In genomic region chr6:148791372-148791771, GRCh38 we compare ENCODE assay signal across 37 cellular contexts. TPM values are rescaled to one million over a fixed set of nuclear protein-coding genes. Genes with fewer than 3 reads are reported as not detected.
"Had no signal": no experiment of that assay in that cellular context is flagged by ENCODE, and none has a peak within 500 bp of the region (broad histone marks: within the 10 kb centered on the region; RNA-seq: fewer than 3 reads in every experiment).

No MANE protein-coding gene starts in this region.

- H3K4me1 ChIP-seq: adrenal gland, body of pancreas, gastrocnemius medialis, pancreas, prostate gland, transverse colon had no signal

- H3K9me3 Mint-ChIP-seq: activated naive CD4-positive, alpha-beta T cell treated with anti-CD3 and anti-CD28 coated beads for 36 hours had no signal

- H3K36me3 ChIP-seq: adrenal gland, gastrocnemius medialis, pancreas, prostate gland, sigmoid colon, transverse colon had no signal

- H3K4me1 Mint-ChIP-seq: activated CD4-positive, alpha-beta T cell treated with anti-CD3 and anti-CD28 coated beads, Interleukin-2, amount 10 ng/mL, durations not matched to agents 24 days and 14 days; activated naive CD8-positive, alpha-beta T cell treated with anti-CD3 and anti-CD28 coated beads for 36 hours; naive thymus-derived CD4-positive, alpha-beta T cell had no signal

- DNase-seq: activated CD4-positive, alpha-beta memory T cell treated with anti-CD3 and anti-CD28 coated beads for 36 hours; activated CD4-positive, alpha-beta T cell treated with anti-CD3 and anti-CD28 coated beads, Interleukin-2, amount 10 ng/mL, durations not matched to agents 24 days and 14 days; activated CD4-positive, CD25-positive, alpha-beta regulatory T cell treated with anti-CD3 and anti-CD28 coated beads, Interleukin-2, amount 50 U/mL, for 72 hours; activated CD8-positive, alpha-beta memory T cell treated with anti-CD3 and anti-CD28 coated beads, Interleukin-2, amount 50 U/mL, for 4 hours; activated effector memory CD4-positive, alpha-beta T cell treated with anti-CD3 and anti-CD28 coated beads, Interleukin-2, amount 50 U/mL, for 16 hours; activated naive CD4-positive, alpha-beta T cell treated with anti-CD3 and anti-CD28 coated beads for 36 hours; activated naive CD8-positive, alpha-beta T cell treated with anti-CD3 and anti-CD28 coated beads for 36 hours; activated T-cell treated with anti-CD3 and anti-CD28 coated beads, Interleukin-2, amount 50 U/mL, for 1 hour; adrenal gland; aorta; body of pancreas; dermis blood vessel endothelial cell; effector CD4-positive, alpha-beta T cell; gastrocnemius medialis; glutamatergic neuron; islet precursor cell; left colon; mammary epithelial cell; midbrain; naive thymus-derived CD4-positive, alpha-beta T cell; nucleus accumbens; pancreas; sigmoid colon; small intestine; stimulated activated CD4-positive, alpha-beta T cell treated with anti-CD3 and anti-CD28 coated beads, Interleukin-1b, Interleukin-23, amount 100 ng/mL, for 48 hours; stimulated activated CD4-positive, alpha-beta T cell treated with anti-CD3 and anti-CD28 coated beads, Interleukin-4, amount 100 ng/mL, for 4 hours; stimulated activated naive CD4-positive, alpha-beta T cell treated with Interleukin-2 at 50 U/mL for 16 hours; T-helper 9 cell; transverse colon had no signal

- H3K27ac ChIP-seq: adrenal gland, body of pancreas, gastrocnemius medialis, hepatocyte, pancreas, prostate gland, sigmoid colon, transverse colon, VCaP had no signal

- FAIRE-seq: colon, endometrium, pancreas, small intestine, TTC549 had no signal

- H3K36me3 Mint-ChIP-seq: naive thymus-derived CD4-positive, alpha-beta T cell had no signal

- H3K4me3 ChIP-seq: adrenal gland, body of pancreas, gastrocnemius medialis, hepatocyte, pancreas, prostate gland, sigmoid colon, transverse colon had no signal

- H3K27me3 Mint-ChIP-seq: activated CD4-positive, alpha-beta memory T cell treated with anti-CD3 and anti-CD28 coated beads for 36 hours had no signal

- ATAC-seq: body of pancreas; gastrocnemius medialis; left colon; naive thymus-derived CD4-positive, alpha-beta T cell had no signal

- H3K9me3 ChIP-seq: adrenal gland, body of pancreas, gastrocnemius medialis, pancreas, prostate gland, transverse colon had no signal

- H3K27ac Mint-ChIP-seq: activated CD4-positive, alpha-beta memory T cell treated with anti-CD3 and anti-CD28 coated beads for 36 hours; activated CD4-positive, alpha-beta T cell treated with anti-CD3 and anti-CD28 coated beads, Interleukin-2, amount 10 ng/mL, durations not matched to agents 24 days and 14 days; activated naive CD4-positive, alpha-beta T cell treated with anti-CD3 and anti-CD28 coated beads for 36 hours; activated naive CD8-positive, alpha-beta T cell treated with anti-CD3 and anti-CD28 coated beads for 36 hours; activated T-helper 1 cell treated with anti-CD3 and anti-CD28 coated beads, Interleukin-12 subunit alpha, Interleukin-12 subunit beta, Interleukin-2, Interleukin-4 antibody, amounts not matched to agents 30 ng/mL and 10 ng/mL and 1 ng/mL, durations not matched to agents 14 hours and 24 hours and 36 hours; naive thymus-derived CD4-positive, alpha-beta T cell had no signal

- H3K4me3 Mint-ChIP-seq: activated CD4-positive, alpha-beta memory T cell treated with anti-CD3 and anti-CD28 coated beads for 36 hours; activated CD4-positive, alpha-beta T cell treated with anti-CD3 and anti-CD28 coated beads, Interleukin-2, amount 10 ng/mL, durations not matched to agents 24 days and 14 days; activated naive CD4-positive, alpha-beta T cell treated with anti-CD3 and anti-CD28 coated beads for 36 hours; activated naive CD8-positive, alpha-beta T cell treated with anti-CD3 and anti-CD28 coated beads for 36 hours; activated T-helper 1 cell treated with anti-CD3 and anti-CD28 coated beads, Interleukin-12 subunit alpha, Interleukin-12 subunit beta, Interleukin-2, Interleukin-4 antibody, amounts not matched to agents 30 ng/mL and 10 ng/mL and 1 ng/mL, durations not matched to agents 14 hours and 24 hours and 36 hours; naive thymus-derived CD4-positive, alpha-beta T cell; neural crest cell had no signal

RNA-seq across cellular contexts. Expression of gene UST, which starts 44.5 kb away (rescaled TPM):
- polyA plus RNA-seq: naive thymus-derived CD4-positive, alpha-beta T cell had no signal
